In genomic region chr14:87109271-87109670, GRCh38 we compare ENCODE assay signal across 21 cellular contexts.
"Had no signal": no experiment of that assay in that cellular context is flagged by ENCODE, and none has a peak within 500 bp of the region (broad histone marks: within the 10 kb centered on the region; RNA-seq: fewer than 3 reads in every experiment).

No MANE protein-coding gene starts in this region.

- H3K4me1 ChIP-seq: gastroesophageal sphincter, left ventricle myocardium inferior, sigmoid colon, testis, tibial nerve, upper lobe of right lung, vagina had no signal

- H3K27me3 ChIP-seq: gastroesophageal sphincter, sigmoid colon, testis, tibial nerve, upper lobe of right lung, vagina had no signal

- H3K9me3 ChIP-seq: gastroesophageal sphincter, left ventricle myocardium inferior, sigmoid colon, testis, tibial nerve, upper lobe of right lung, vagina had no signal

- H3K27ac ChIP-seq: coronary artery, gastroesophageal sphincter, left ventricle myocardium inferior, sigmoid colon, testis, tibial nerve, upper lobe of right lung, vagina had no signal

- H3K4me3 ChIP-seq: coronary artery, gastroesophageal sphincter, left ventricle myocardium inferior, lung, sigmoid colon, skin epidermis, testis, tibial nerve, upper lobe of right lung, vagina had no signal

- H3K36me3 ChIP-seq: gastroesophageal sphincter, left ventricle myocardium inferior, sigmoid colon, tibial nerve, upper lobe of right lung, vagina had no signal

- DNase-seq: effector CD4-positive, alpha-beta T cell; endodermal cell; immature natural killer cell; kidney; left cardiac atrium; left ventricle myocardium inferior; naive thymus-derived CD4-positive, alpha-beta T cell; nephron progenitor cell; sigmoid colon; stimulated activated CD4-positive, alpha-beta T cell treated with anti-CD3 and anti-CD28 coated beads, Interleukin-2, amount 100 ng/mL, for 24 hours; stimulated activated CD4-positive, alpha-beta T cell treated with anti-CD3 and anti-CD28 coated beads, Interleukin-4, amount 100 ng/mL, for 4 hours; stimulated activated naive B cell treated with anti-CD40 and anti-IgM and Interleukin-4, amounts not matched to agents 10 μg/mL and 1 μg/mL and 100 μg/mL, for 72 hours; stimulated activated naive CD8-positive, alpha-beta T cell treated with anti-CD3 and anti-CD28 coated beads, Interleukin-15, amount 100 ng/mL, for 72 hours; testis; upper lobe of right lung had no signal
